Comparison of ENCODE assay signal across 1 cellular context in genomic region chr12:57521475-57522018, GRCh38.
TF ChIP-seq lines count a peak whose summit lies in the region.

No MANE protein-coding gene starts in this region.

TF ChIP-seq in HepG2, 621 proteins besides CTCF, POLR2A, EP300 and RAD21 (continued from another document and continues in another):
- TF ChIP-seq, protein P1, sequence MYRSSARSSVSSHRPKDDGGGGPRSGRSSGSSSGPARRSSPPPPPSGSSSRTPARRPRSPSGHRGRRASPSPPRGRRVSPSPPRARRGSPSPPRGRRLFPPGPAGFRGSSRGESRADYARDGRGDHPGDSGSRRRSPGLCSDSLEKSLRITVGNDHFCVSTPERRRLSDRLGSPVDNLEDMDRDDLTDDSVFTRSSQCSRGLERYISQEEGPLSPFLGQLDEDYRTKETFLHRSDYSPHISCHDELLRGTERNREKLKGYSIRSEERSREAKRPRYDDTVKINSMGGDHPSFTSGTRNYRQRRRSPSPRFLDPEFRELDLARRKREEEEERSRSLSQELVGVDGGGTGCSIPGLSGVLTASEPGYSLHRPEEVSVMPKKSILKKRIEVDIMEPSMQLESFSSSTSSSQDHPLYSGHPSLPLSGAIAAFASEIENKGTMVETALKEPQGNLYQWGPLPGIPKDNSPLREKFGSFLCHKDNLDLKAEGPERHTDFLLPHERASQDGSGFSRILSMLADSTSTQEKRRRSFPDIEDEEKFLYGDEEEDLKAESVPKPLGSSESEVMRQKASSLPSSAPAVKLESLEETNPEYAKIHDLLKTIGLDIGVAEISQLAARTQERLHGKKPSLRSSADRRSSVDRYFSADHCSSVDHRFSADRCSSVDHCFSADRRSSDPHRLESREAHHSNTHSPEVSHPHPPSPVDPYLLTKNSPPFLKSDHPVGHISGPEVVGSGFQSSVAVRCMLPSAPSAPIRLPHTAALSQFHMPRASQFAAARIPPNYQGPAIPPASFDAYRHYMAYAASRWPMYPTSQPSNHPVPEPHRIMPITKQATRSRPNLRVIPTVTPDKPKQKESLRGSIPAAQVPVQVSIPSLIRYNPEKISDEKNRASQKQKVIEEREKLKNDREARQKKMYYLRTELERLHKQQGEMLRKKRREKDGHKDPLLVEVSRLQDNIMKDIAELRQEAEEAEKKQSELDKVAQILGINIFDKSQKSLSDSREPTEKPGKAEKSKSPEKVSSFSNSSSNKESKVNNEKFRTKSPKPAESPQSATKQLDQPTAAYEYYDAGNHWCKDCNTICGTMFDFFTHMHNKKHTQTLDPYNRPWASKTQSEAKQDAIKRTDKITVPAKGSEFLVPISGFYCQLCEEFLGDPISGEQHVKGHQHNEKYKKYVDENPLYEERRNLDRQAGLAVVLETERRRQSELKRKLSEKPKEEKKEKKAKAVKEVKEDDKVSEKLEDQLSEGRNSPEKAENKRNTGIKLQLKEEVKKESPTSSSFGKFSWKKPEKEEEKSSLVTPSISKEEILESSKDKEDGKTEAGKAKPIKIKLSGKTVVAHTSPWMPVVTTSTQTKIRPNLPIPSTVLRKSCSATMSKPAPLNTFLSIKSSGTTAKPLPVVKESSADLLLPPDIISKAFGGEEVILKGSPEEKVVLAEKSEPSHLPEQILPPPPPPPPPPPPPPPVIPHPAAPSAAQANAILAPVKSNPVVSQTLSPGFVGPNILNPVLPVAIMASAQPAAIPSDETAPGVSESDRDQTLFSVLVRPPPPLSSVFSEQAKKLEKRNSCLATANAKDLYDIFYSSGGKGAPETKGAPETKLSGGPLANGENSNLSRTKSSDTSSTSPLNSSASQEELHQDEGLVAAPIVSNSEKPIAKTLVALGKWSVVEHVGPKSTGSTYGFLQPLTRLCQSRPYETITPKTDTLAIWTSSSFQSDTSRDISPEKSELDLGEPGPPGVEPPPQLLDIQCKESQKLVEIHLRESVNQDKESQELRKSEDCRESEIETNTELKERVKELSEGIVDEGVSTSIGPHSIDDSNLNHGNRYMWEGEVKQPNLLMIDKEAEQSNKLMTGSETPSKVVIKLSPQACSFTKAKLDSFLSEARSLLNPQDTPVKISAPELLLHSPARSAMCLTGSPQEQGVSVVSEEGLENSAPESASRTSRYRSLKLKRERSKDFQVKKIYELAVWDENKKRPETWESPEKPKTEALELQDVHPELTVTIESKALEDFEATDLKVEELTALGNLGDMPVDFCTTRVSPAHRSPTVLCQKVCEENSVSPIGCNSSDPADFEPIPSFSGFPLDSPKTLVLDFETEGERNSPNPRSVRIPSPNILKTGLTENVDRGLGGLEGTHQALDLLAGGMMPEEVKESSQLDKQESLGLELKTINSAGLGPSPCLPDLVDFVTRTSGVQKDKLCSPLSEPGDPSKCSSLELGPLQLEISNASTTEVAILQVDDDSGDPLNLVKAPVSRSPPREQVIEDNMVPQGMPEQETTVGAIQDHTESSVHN (CRISPR knock-in tag; IDR thresholded peaks at IDR 0.05), result no peak
- TF ChIP-seq MIER3 (CRISPR knock-in tag; IDR thresholded peaks at IDR 0.05; ENCODE audit: borderline replicate concordance) (no peak), SNAI1 (CRISPR knock-in tag; IDR thresholded peaks at IDR 0.05; ENCODE audit: borderline replicate concordance) (no peak), PAWR (CRISPR knock-in tag; IDR thresholded peaks at IDR 0.05; ENCODE audit: borderline replicate concordance) (no peak), ZNF720 (CRISPR knock-in tag; IDR thresholded peaks at IDR 0.05) (no peak), ZFP41 (CRISPR knock-in tag; IDR thresholded peaks at IDR 0.05; ENCODE audit: borderline replicate concordance) (no peak), KDM2A (CRISPR knock-in tag; IDR thresholded peaks at IDR 0.05; ENCODE audit: borderline replicate concordance, low read depth) (no peak), SAFB2 (CRISPR knock-in tag; IDR thresholded peaks at IDR 0.05; ENCODE audit: borderline replicate concordance, low read depth) (no peak), ZNF501 (CRISPR knock-in tag; IDR thresholded peaks at IDR 0.05) (peak; percentile 6; the same call in 1 of the 2 replicates), ARID2 (CRISPR knock-in tag; IDR thresholded peaks at IDR 0.05; ENCODE audit: borderline replicate concordance) (no peak; the same call in 1 of the 2 replicates), CCDC6 (CRISPR knock-in tag; IDR thresholded peaks at IDR 0.05) (no peak), SUZ12 (IDR thresholded peaks at IDR 0.05; ENCODE audit: low read depth, low read length) (no peak), ZFP36 (IDR thresholded peaks at IDR 0.05; ENCODE audit: borderline replicate concordance, low read depth, low read length, partially characterized antibody) (no peak), SP4 (CRISPR knock-in tag; IDR thresholded peaks at IDR 0.05) (0 out of 2 replicates have a peak, but pooled peaks have one; percentile 10), ZNF280D (CRISPR knock-in tag; IDR thresholded peaks at IDR 0.05) (no peak), PRPF4 (IDR thresholded peaks at IDR 0.05; ENCODE audit: low read depth, low read length, poor library complexity, severe bottlenecking) (no peak), FOXO1 (CRISPR knock-in tag; IDR thresholded peaks at IDR 0.05) (no peak), ZSCAN30 (CRISPR knock-in tag; IDR thresholded peaks at IDR 0.05) (0 out of 2 replicates have a peak, but pooled peaks have one; percentile 4), ZBTB3 (CRISPR knock-in tag; IDR thresholded peaks at IDR 0.05; ENCODE audit: borderline replicate concordance, low read depth) (no peak), KLF12 (CRISPR knock-in tag; IDR thresholded peaks at IDR 0.05; ENCODE audit: borderline replicate concordance) (no peak), ZNF234 (CRISPR knock-in tag; conservative IDR thresholded peaks at IDR 0.05) (no peak), SATB2 (CRISPR knock-in tag; IDR thresholded peaks at IDR 0.05) (no peak), DMAP1 (CRISPR knock-in tag; IDR thresholded peaks at IDR 0.05) (no peak), PBX3 (CRISPR knock-in tag; IDR thresholded peaks at IDR 0.05; ENCODE audit: borderline replicate concordance) (no peak), NCOA5 (CRISPR knock-in tag; IDR thresholded peaks at IDR 0.05) (no peak), ZNF354B (CRISPR knock-in tag; IDR thresholded peaks at IDR 0.05) (no peak), GTF3A (CRISPR knock-in tag; conservative IDR thresholded peaks at IDR 0.05) (0 out of 2 replicates have a peak, but pooled peaks have one; percentile 50), TARDBP (CRISPR knock-in tag; IDR thresholded peaks at IDR 0.05) (peak; percentile 5; the same call in 1 of the 2 replicates), ZNF557 (CRISPR knock-in tag; IDR thresholded peaks at IDR 0.05) (no peak), POLR2AphosphoS2 (IDR thresholded peaks at IDR 0.05; ENCODE audit: low read depth, low read length) (0 out of 2 replicates have a peak, but pooled peaks have one; percentile 28), ZNF878 (CRISPR knock-in tag; IDR thresholded peaks at IDR 0.05) (no peak), PATZ1 (CRISPR knock-in tag; IDR thresholded peaks at IDR 0.05) (no peak)
- TF ChIP-seq, protein P2, sequence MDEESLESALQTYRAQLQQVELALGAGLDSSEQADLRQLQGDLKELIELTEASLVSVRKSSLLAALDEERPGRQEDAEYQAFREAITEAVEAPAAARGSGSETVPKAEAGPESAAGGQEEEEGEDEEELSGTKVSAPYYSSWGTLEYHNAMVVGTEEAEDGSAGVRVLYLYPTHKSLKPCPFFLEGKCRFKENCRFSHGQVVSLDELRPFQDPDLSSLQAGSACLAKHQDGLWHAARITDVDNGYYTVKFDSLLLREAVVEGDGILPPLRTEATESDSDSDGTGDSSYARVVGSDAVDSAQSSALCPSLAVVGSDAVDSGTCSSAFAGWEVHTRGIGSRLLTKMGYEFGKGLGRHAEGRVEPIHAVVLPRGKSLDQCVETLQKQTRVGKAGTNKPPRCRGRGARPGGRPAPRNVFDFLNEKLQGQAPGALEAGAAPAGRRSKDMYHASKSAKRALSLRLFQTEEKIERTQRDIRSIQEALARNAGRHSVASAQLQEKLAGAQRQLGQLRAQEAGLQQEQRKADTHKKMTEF (CRISPR knock-in tag; IDR thresholded peaks at IDR 0.05), result no peak
- TF ChIP-seq, protein P3, sequence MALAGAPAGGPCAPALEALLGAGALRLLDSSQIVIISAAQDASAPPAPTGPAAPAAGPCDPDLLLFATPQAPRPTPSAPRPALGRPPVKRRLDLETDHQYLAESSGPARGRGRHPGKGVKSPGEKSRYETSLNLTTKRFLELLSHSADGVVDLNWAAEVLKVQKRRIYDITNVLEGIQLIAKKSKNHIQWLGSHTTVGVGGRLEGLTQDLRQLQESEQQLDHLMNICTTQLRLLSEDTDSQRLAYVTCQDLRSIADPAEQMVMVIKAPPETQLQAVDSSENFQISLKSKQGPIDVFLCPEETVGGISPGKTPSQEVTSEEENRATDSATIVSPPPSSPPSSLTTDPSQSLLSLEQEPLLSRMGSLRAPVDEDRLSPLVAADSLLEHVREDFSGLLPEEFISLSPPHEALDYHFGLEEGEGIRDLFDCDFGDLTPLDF (CRISPR knock-in tag; IDR thresholded peaks at IDR 0.05), result no peak; the same call in 1 of the 2 replicates
- TF ChIP-seq, protein P4, sequence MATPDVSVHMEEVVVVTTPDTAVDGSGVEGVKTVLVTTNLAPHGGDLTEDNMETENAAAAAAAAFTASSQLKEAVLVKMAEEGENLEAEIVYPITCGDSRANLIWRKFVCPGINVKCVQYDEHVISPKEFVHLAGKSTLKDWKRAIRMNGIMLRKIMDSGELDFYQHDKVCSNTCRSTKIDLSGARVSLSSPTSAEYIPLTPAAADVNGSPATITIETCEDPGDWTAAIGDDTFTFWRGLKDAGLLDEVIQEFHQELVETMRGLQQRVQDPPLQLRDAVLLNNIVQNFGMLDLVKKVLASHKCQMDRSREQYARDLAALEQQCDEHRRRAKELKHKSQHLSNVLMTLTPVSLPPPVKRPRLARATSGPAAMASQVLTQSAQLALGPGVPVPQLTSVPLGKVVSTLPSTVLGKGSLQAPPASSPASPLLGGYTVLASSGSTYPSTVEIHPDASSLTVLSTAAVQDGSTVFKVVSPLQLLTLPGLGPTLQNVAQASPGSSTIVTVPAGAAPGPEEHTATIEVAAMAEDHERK (CRISPR knock-in tag; IDR thresholded peaks at IDR 0.05; ENCODE audit: low read depth), result no peak
- TF ChIP-seq, protein P5, sequence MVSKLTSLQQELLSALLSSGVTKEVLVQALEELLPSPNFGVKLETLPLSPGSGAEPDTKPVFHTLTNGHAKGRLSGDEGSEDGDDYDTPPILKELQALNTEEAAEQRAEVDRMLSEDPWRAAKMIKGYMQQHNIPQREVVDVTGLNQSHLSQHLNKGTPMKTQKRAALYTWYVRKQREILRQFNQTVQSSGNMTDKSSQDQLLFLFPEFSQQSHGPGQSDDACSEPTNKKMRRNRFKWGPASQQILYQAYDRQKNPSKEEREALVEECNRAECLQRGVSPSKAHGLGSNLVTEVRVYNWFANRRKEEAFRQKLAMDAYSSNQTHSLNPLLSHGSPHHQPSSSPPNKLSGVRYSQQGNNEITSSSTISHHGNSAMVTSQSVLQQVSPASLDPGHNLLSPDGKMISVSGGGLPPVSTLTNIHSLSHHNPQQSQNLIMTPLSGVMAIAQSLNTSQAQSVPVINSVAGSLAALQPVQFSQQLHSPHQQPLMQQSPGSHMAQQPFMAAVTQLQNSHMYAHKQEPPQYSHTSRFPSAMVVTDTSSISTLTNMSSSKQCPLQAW (CRISPR knock-in tag; IDR thresholded peaks at IDR 0.05), result peak; percentile 5; the same call in 1 of the 2 replicates
- TF ChIP-seq, protein P6, sequence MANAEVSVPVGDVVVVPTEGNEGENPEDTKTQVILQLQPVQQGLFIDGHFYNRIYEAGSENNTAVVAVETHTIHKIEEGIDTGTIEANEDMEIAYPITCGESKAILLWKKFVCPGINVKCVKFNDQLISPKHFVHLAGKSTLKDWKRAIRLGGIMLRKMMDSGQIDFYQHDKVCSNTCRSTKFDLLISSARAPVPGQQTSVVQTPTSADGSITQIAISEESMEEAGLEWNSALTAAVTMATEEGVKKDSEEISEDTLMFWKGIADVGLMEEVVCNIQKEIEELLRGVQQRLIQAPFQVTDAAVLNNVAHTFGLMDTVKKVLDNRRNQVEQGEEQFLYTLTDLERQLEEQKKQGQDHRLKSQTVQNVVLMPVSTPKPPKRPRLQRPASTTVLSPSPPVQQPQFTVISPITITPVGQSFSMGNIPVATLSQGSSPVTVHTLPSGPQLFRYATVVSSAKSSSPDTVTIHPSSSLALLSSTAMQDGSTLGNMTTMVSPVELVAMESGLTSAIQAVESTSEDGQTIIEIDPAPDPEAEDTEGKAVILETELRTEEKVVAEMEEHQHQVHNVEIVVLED (CRISPR knock-in tag; IDR thresholded peaks at IDR 0.05; ENCODE audit: borderline replicate concordance), result no peak
